Comparison of ENCODE assay signal across 22 cellular contexts in the genomic region with DNA sequence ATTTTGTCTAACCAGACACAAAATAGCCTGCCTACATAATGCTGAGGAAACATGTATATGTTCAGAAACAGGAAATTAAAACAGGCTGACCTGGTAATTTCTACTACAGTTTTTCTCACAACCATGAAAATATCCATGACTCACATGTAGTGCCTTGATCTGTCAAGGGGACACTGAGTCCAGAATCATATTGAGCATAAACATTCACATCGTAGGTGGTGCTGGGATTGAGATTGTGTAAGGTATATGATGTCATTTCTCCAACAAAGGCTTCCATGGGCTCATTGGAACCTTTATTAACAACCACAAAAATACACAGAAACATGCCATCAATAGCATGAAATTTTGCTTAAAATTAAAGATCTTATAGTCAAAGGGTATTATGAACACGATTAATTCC.
"Had no signal": no experiment of that assay in that cellular context is flagged by ENCODE, and none has a peak within 500 bp of the region (broad histone marks: within the 10 kb centered on the region; RNA-seq: fewer than 3 reads in every experiment).

No MANE protein-coding gene starts in this region.

- H2AFZ ChIP-seq: PC-9 had no signal

- H3K4me3 Mint-ChIP-seq: activated CD4-positive, alpha-beta memory T cell treated with anti-CD3 and anti-CD28 coated beads for 36 hours; activated CD4-positive, alpha-beta T cell treated with anti-CD3 and anti-CD28 coated beads, Interleukin-2, amount 10 ng/mL, durations not matched to agents 24 days and 14 days; activated naive CD8-positive, alpha-beta T cell treated with anti-CD3 and anti-CD28 coated beads, Interleukin-2, amount 50 U/mL, for 24 hours; activated T-cell treated with anti-CD3 and anti-CD28 coated beads, Interleukin-2, amount 50 U/mL, for 4 hours; brain; T-helper 1 cell treated with Interleukin-12 subunit alpha and Interleukin-12 subunit beta and Interleukin-4 antibody, amounts not matched to agents 30 μg/mL and 1 μg/mL, for 36 hours had no signal

- H3K27me3 ChIP-seq: cardiac muscle cell had no signal

- H3K27me3 Mint-ChIP-seq: activated CD4-positive, alpha-beta memory T cell treated with anti-CD3 and anti-CD28 coated beads for 36 hours; activated CD4-positive, alpha-beta T cell treated with anti-CD3 and anti-CD28 coated beads, Interleukin-2, amount 10 ng/mL, durations not matched to agents 24 days and 14 days had no signal

- DNase-seq: activated CD4-positive, alpha-beta memory T cell treated with anti-CD3 and anti-CD28 coated beads for 36 hours; activated CD4-positive, alpha-beta T cell treated with anti-CD3 and anti-CD28 coated beads for 1 hour; activated CD4-positive, alpha-beta T cell treated with anti-CD3 and anti-CD28 coated beads, Interleukin-2, amount 10 ng/mL, durations not matched to agents 24 days and 14 days; activated CD8-positive, alpha-beta memory T cell treated with anti-CD3 and anti-CD28 coated beads for 24 hours; activated effector memory CD4-positive, alpha-beta T cell treated with anti-CD3 and anti-CD28 coated beads, Interleukin-2, amount 50 U/mL, for 16 hours; activated naive CD4-positive, alpha-beta T cell treated with Interleukin-2 at 50 U/mL for 16 hours; activated naive CD8-positive, alpha-beta T cell treated with anti-CD3 and anti-CD28 coated beads, Interleukin-2, amount 50 U/mL, for 24 hours; activated T-cell treated with anti-CD3 and anti-CD28 coated beads, Interleukin-2, amount 50 U/mL, for 4 hours; amygdala; MM.1S; NCI-H1105; NCI-H1436; NCI-H1694 treated with DMSO at 0.1 percent for 48 hours; NCI-H2029 treated with DMSO at 0.1 percent for 48 hours; NCI-H510A treated with DMSO at 0.1 percent for 48 hours; NCI-H69; PC-9; SHP77 treated with DMSO at 0.1 percent for 48 hours had no signal

- H3K4me3 ChIP-seq: cardiac muscle cell, PC-9 had no signal

- ATAC-seq: activated naive CD4-positive, alpha-beta T cell treated with anti-CD3 and anti-CD28 coated beads, Interleukin-2, amount 50 U/mL, for 72 hours; activated naive CD8-positive, alpha-beta T cell treated with anti-CD3 and anti-CD28 coated beads, Interleukin-2, amount 50 U/mL, for 24 hours; activated T-cell treated with anti-CD3 and anti-CD28 coated beads, Interleukin-2, amount 50 U/mL, for 4 hours had no signal

- H3K27ac Mint-ChIP-seq: activated CD4-positive, alpha-beta memory T cell treated with anti-CD3 and anti-CD28 coated beads for 36 hours; activated CD4-positive, alpha-beta T cell treated with anti-CD3 and anti-CD28 coated beads, Interleukin-2, amount 10 ng/mL, durations not matched to agents 24 days and 14 days; activated naive CD4-positive, alpha-beta T cell treated with anti-CD3 and anti-CD28 coated beads, Interleukin-2, amount 50 U/mL, for 72 hours; activated naive CD8-positive, alpha-beta T cell treated with anti-CD3 and anti-CD28 coated beads, Interleukin-2, amount 50 U/mL, for 24 hours; brain; T-helper 1 cell treated with Interleukin-12 subunit alpha and Interleukin-12 subunit beta and Interleukin-4 antibody, amounts not matched to agents 30 μg/mL and 1 μg/mL, for 36 hours had no signal

- H3K4me2 ChIP-seq: PC-9 had no signal

- H3K4me1 Mint-ChIP-seq: activated CD4-positive, alpha-beta T cell treated with anti-CD3 and anti-CD28 coated beads, Interleukin-2, amount 10 ng/mL, durations not matched to agents 24 days and 14 days; activated naive CD8-positive, alpha-beta T cell treated with anti-CD3 and anti-CD28 coated beads, Interleukin-2, amount 50 U/mL, for 24 hours; brain had no signal

- H3K9me3 Mint-ChIP-seq: activated CD4-positive, alpha-beta memory T cell treated with anti-CD3 and anti-CD28 coated beads for 36 hours; activated CD4-positive, alpha-beta T cell treated with anti-CD3 and anti-CD28 coated beads, Interleukin-2, amount 10 ng/mL, durations not matched to agents 24 days and 14 days; activated naive CD4-positive, alpha-beta T cell treated with anti-CD3 and anti-CD28 coated beads, Interleukin-2, amount 50 U/mL, for 72 hours; activated naive CD8-positive, alpha-beta T cell treated with anti-CD3 and anti-CD28 coated beads, Interleukin-2, amount 50 U/mL, for 24 hours; activated T-cell treated with anti-CD3 and anti-CD28 coated beads, Interleukin-2, amount 50 U/mL, for 4 hours; brain; T-helper 1 cell treated with Interleukin-12 subunit alpha and Interleukin-12 subunit beta and Interleukin-4 antibody, amounts not matched to agents 30 μg/mL and 1 μg/mL, for 36 hours had no signal

- H3K36me3 ChIP-seq: cardiac muscle cell had no signal

- H3K27ac ChIP-seq: cardiac muscle cell, PC-9 had no signal

- H3K36me3 Mint-ChIP-seq: activated CD4-positive, alpha-beta memory T cell treated with anti-CD3 and anti-CD28 coated beads for 36 hours; activated naive CD4-positive, alpha-beta T cell treated with anti-CD3 and anti-CD28 coated beads, Interleukin-2, amount 50 U/mL, for 72 hours; brain had no signal
